ENCODE assay signal across 23 cellular contexts in the genomic region with DNA sequence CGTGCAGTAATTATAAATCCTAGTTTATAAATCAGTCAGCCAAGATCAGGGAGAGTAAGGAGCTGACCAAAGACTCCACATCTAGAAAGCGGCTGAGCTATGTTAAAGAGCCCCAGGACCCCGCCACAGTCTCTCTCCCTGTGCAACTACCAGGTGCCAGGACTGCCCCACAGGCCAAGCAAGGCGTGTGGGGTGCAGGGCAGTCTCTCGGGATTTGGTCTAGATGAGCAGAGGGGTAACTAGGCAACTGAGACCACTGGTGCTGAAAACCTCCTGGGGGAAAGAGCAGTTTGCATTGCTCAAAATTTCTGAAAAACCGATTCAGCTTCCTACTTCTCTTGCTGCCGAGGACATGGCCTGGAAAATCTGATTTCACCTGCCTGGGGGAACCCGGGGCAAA. TPM values are rescaled to one million over a fixed set of nuclear protein-coding genes. Genes with fewer than 3 reads are reported as not detected.
DNase-seq lines count a peak whose midpoint lies in the region; ATAC-seq and TF ChIP-seq lines count a peak whose summit lies in the region.
"Had no signal": no experiment of that assay in that cellular context is flagged by ENCODE, and none has a peak within 500 bp of the region (broad histone marks: within the 10 kb centered on the region; RNA-seq: fewer than 3 reads in every experiment).

No MANE protein-coding gene starts in this region.

- H3K4me2 ChIP-seq in PC-3 (ENCODE audit: low read length): peak overlapping the region; percentile 77

- no peaks in the 10 kb centered on the region for H3K9me2 ChIP-seq in PC-3 (replicated peaks; ENCODE audit: low read length)

- H3K27ac ChIP-seq in PC-3 (ENCODE audit: low read length) (peak overlapping the region; percentile 94), epithelial cell of prostate (peak overlapping the region; percentile 99), A673 (ENCODE audit: low read depth, low read length, poor library complexity, severe bottlenecking) (no peak overlapping the region)
- H3K27ac ChIP-seq: WERI-Rb-1 had no signal

- no peak overlapping the region for H2AFZ ChIP-seq in PC-3 (ENCODE audit: low read length)

- H3K9me3 Mint-ChIP-seq in activated naive CD4-positive, alpha-beta T cell treated with anti-CD3 and anti-CD28 coated beads, Interleukin-2, amount 10 ng/mL, durations not matched to agents 7 days and 5 days: no peaks in the 10 kb centered on the region
- no peaks in the 10 kb centered on the region for H3K9me3 Mint-ChIP-seq in stimulated activated naive B cell treated with anti-CD40 and anti-IgM and Interleukin-4, amounts not matched to agents 10 μg/mL and 1 μg/mL and 100 μg/mL, for 72 hours
- H3K9me3 Mint-ChIP-seq: activated CD8-positive, alpha-beta T cell treated with anti-CD3 and anti-CD28 coated beads for 36 hours; CD4-positive, CD25-positive, alpha-beta regulatory T cell; dendritic cell treated with granulocyte-macrophage colony-stimulating factor and Interleukin-4, amounts not matched to agents 40 ng/mL and 50 ng/mL, for 4 days; nephron progenitor cell; T-helper 1 cell treated with Interleukin-12 subunit alpha and Interleukin-12 subunit beta and Interleukin-4 antibody, amounts not matched to agents 30 μg/mL and 1 μg/mL, for 36 hours had no signal

- no peak overlapping the region for H3K4me3 Mint-ChIP-seq in activated naive CD4-positive, alpha-beta T cell treated with anti-CD3 and anti-CD28 coated beads, Interleukin-2, amount 10 ng/mL, durations not matched to agents 7 days and 5 days
- H3K4me3 Mint-ChIP-seq in stimulated activated naive B cell treated with anti-CD40 and anti-IgM and Interleukin-4, amounts not matched to agents 10 μg/mL and 1 μg/mL and 100 μg/mL, for 72 hours: peak overlapping the region; percentile 50 to 58
- H3K4me3 Mint-ChIP-seq: activated CD8-positive, alpha-beta T cell treated with anti-CD3 and anti-CD28 coated beads for 36 hours; CD4-positive, CD25-positive, alpha-beta regulatory T cell; dendritic cell treated with granulocyte-macrophage colony-stimulating factor and Interleukin-4, amounts not matched to agents 40 ng/mL and 50 ng/mL, for 4 days; nephron progenitor cell; T-helper 1 cell treated with Interleukin-12 subunit alpha and Interleukin-12 subunit beta and Interleukin-4 antibody, amounts not matched to agents 30 μg/mL and 1 μg/mL, for 36 hours had no signal

- POLR2A ChIA-PET in PC-3 (lab: Charles Lee; ENCODE audit: unreplicated experiment): no interaction called here
- POLR2A ChIA-PET in A673 (lab: Charles Lee; ENCODE audit: low non-redundant PET): no interaction called here

- ATAC-seq in PC-3 (no peak), GM21717 (IDR thresholded peaks at IDR 0.05; ENCODE audit: unreplicated experiment) (no peak)
- ATAC-seq in stimulated activated naive B cell treated with anti-CD40 and anti-IgM and Interleukin-4, amounts not matched to agents 10 μg/mL and 1 μg/mL and 100 μg/mL, for 72 hours (replicated peaks): peak; percentile 60 to 63
- ATAC-seq: activated CD8-positive, alpha-beta T cell treated with anti-CD3 and anti-CD28 coated beads for 36 hours; K562 had no signal

- intact Hi-C loops in PC-3 (cut with micrococcal nuclease): loop anchor here (5.0 kb wide), 4 partner anchors 77 to 428 kb away; a partner anchor contains a TSS
- intact Hi-C loops in A673 (cut with micrococcal nuclease; ENCODE audit: unreplicated experiment): no loop called here

- peaks cover 92% of the 10 kb centered on the region for H3K79me2 ChIP-seq in PC-3 (ENCODE audit: low read length)

- peak overlapping the region; percentile 73 for H3K9ac ChIP-seq in PC-3 (ENCODE audit: low read length)

- peaks cover 42% of the 10 kb centered on the region for H3K27me3 Mint-ChIP-seq in activated naive CD4-positive, alpha-beta T cell treated with anti-CD3 and anti-CD28 coated beads, Interleukin-2, amount 10 ng/mL, durations not matched to agents 7 days and 5 days
- H3K27me3 Mint-ChIP-seq in stimulated activated naive B cell treated with anti-CD40 and anti-IgM and Interleukin-4, amounts not matched to agents 10 μg/mL and 1 μg/mL and 100 μg/mL, for 72 hours: no peaks in the 10 kb centered on the region
- H3K27me3 Mint-ChIP-seq: activated CD8-positive, alpha-beta T cell treated with anti-CD3 and anti-CD28 coated beads for 36 hours; progenitor cell of endocrine pancreas had no signal

- H4K20me1 ChIP-seq in PC-3 (ENCODE audit: low read length): peaks cover 46% of the 10 kb centered on the region

- H3K4me1 Mint-ChIP-seq in activated naive CD4-positive, alpha-beta T cell treated with anti-CD3 and anti-CD28 coated beads, Interleukin-2, amount 10 ng/mL, durations not matched to agents 7 days and 5 days: peaks cover 6% of the 10 kb centered on the region
- peaks cover 75 to 100% of the 10 kb centered on the region in 2 donors for H3K4me1 Mint-ChIP-seq in stimulated activated naive B cell treated with anti-CD40 and anti-IgM and Interleukin-4, amounts not matched to agents 10 μg/mL and 1 μg/mL and 100 μg/mL, for 72 hours

- H3K9me3 ChIP-seq in PC-3 (ENCODE audit: low read length) (no peaks in the 10 kb centered on the region), A673 (ENCODE audit: low read depth, low read length, poor library complexity, severe bottlenecking) (no peaks in the 10 kb centered on the region)

- BruUV-seq in PC-3 (replicated peaks; lab: Mats Ljungman, UMichigan) (no TSS peak), A673 (replicated peaks; lab: Mats Ljungman, UMichigan) (no TSS peak)

- peaks cover 23% of the 10 kb centered on the region for H3K36me3 ChIP-seq in PC-3 (ENCODE audit: low read depth, low read length)
- H3K36me3 ChIP-seq in A673 (ENCODE audit: insufficient read depth, low read length, poor library complexity, severe bottlenecking): no peaks in the 10 kb centered on the region
- H3K36me3 ChIP-seq: WERI-Rb-1 had no signal

- no peak for TF ChIP-seq CTCF in PC-3 (conservative IDR thresholded peaks at IDR 0.05; ENCODE audit: low read depth, low read length)
- no peak for TF ChIP-seq CTCF in A673 (conservative IDR thresholded peaks at IDR 0.05; ENCODE audit: low read depth, low read length)

- H3K27ac Mint-ChIP-seq in activated naive CD4-positive, alpha-beta T cell treated with anti-CD3 and anti-CD28 coated beads, Interleukin-2, amount 10 ng/mL, durations not matched to agents 7 days and 5 days: peak overlapping the region; percentile 37
- H3K27ac Mint-ChIP-seq in stimulated activated naive B cell treated with anti-CD40 and anti-IgM and Interleukin-4, amounts not matched to agents 10 μg/mL and 1 μg/mL and 100 μg/mL, for 72 hours: peak overlapping the region; percentile 94
- H3K27ac Mint-ChIP-seq: activated CD8-positive, alpha-beta T cell treated with anti-CD3 and anti-CD28 coated beads for 36 hours; dendritic cell treated with granulocyte-macrophage colony-stimulating factor and Interleukin-4, amounts not matched to agents 40 ng/mL and 50 ng/mL, for 4 days; nephron progenitor cell; progenitor cell of endocrine pancreas; T-helper 1 cell treated with Interleukin-12 subunit alpha and Interleukin-12 subunit beta and Interleukin-4 antibody, amounts not matched to agents 30 μg/mL and 1 μg/mL, for 36 hours had no signal

- no peaks in the 10 kb centered on the region for H3K27me3 ChIP-seq in PC-3 (ENCODE audit: low read length)
- H3K27me3 ChIP-seq in A673 (replicated peaks; ENCODE audit: insufficient read depth, low read depth, low read length, poor library complexity): no peaks in the 10 kb centered on the region

- H3K4me1 ChIP-seq in PC-3 (ENCODE audit: insufficient read depth, low read length): peaks cover 80% of the 10 kb centered on the region
- peaks cover 4% of the 10 kb centered on the region for H3K4me1 ChIP-seq in A673 (ENCODE audit: insufficient read depth, low read length, poor library complexity, severe bottlenecking)

- H3K4me3 ChIP-seq in PC-3 (ENCODE audit: low read length) (peak overlapping the region; percentile 50; the same call in 1 of the 2 replicates), A673 (ENCODE audit: low read depth, low read length, poor library complexity, severe bottlenecking) (no peak overlapping the region)
- H3K4me3 ChIP-seq: K562, skin epidermis had no signal

- no peak for DNase-seq in activated naive CD4-positive, alpha-beta T cell treated with anti-CD3 and anti-CD28 coated beads, Interleukin-2, amount 10 ng/mL, durations not matched to agents 7 days and 5 days
- DNase-seq in activated naive CD4-positive, alpha-beta T cell treated with anti-CD3 and anti-CD28 coated beads, Interleukin-2, amount 50 U/mL, for 16 hours: no peak
- no peak for DNase-seq in PC-3
- DNase-seq in epithelial cell of prostate (ENCODE audit: low read depth, low spot score): no peak
- peak; percentile 55 for DNase-seq in stimulated activated naive B cell treated with anti-CD40 and anti-IgM and Interleukin-4, amounts not matched to agents 10 μg/mL and 1 μg/mL and 100 μg/mL, for 72 hours
- no peak for DNase-seq in A673 (ENCODE audit: low spot score)
- no peak for DNase-seq in CD1c-positive myeloid dendritic cell (ENCODE audit: extremely low spot score)
- DNase-seq: CD4-positive, CD25-positive, alpha-beta regulatory T cell; erythroblast; MV-4-11; NCI-H2029; NCI-H446 treated with DMSO at 0.1 percent for 48 hours; nephron progenitor cell; SHP77; stimulated activated CD4-positive, alpha-beta T cell treated with anti-CD3 and anti-CD28 coated beads, Interleukin-2, amount 100 ng/mL, for 48 hours; WERI-Rb-1 had no signal

- peaks cover 23% of the 10 kb centered on the region for H3F3A ChIP-seq in PC-3 (ENCODE audit: low read length, unreplicated experiment)

- no peaks in the 10 kb centered on the region for H3K36me3 Mint-ChIP-seq in activated naive CD4-positive, alpha-beta T cell treated with anti-CD3 and anti-CD28 coated beads, Interleukin-2, amount 10 ng/mL, durations not matched to agents 7 days and 5 days
- H3K36me3 Mint-ChIP-seq in stimulated activated naive B cell treated with anti-CD40 and anti-IgM and Interleukin-4, amounts not matched to agents 10 μg/mL and 1 μg/mL and 100 μg/mL, for 72 hours: peaks cover 2 to 11% of the 10 kb centered on the region in 2 donors
- H3K36me3 Mint-ChIP-seq: CD4-positive, CD25-positive, alpha-beta regulatory T cell had no signal

- CTCF ChIA-PET in activated naive CD4-positive, alpha-beta T cell treated with anti-CD3 and anti-CD28 coated beads, Interleukin-2, amount 10 ng/mL, durations not matched to agents 7 days and 5 days (lab: Charles Lee): interaction anchor here (1.2 kb wide), 2 partner anchors 11 to 12 kb away, joined by 3 to 4 read pairs; a partner anchor contains a TSS
- CTCF ChIA-PET in PC-3 (lab: Charles Lee): interaction anchor here (0.6 to 0.7 kb wide), 2 partner anchors 49 to 524 kb away, joined by 3 read pairs; no protein-coding TSS in a partner anchor
- CTCF ChIA-PET in A673 (lab: Charles Lee): interaction anchor here (0.5 kb wide), 1 partner anchor 105 kb away, joined by 3 read pairs; no protein-coding TSS in a partner anchor

RNA-seq across cellular contexts. Expression of a gene that starts 10.4 kb away (rescaled TPM):
- total RNA-seq in PC-3 (2014; rRNA removed): 21.9 and 29.3 TPM in 2 replicates
- total RNA-seq in A673 (2021): 9.7 and 10.4 TPM in 2 replicates

Comparison
In these comparisons a context has a peak if more than half of its experiments do, and no peak if none do; other contexts are left out.
1. ATAC-seq: peak in stimulated activated naive B cell treated with anti-CD40 and anti-IgM and Interleukin-4, amounts not matched to agents 10 μg/mL and 1 μg/mL and 100 μg/mL, for 72 hours (2 of 2); none in PC-3 (single experiment) and GM21717 (single experiment).